ENCODE assay signal across 7 cellular contexts in genomic region chr2:6917761-6918421, GRCh38. TPM values are rescaled to one million over a fixed set of nuclear protein-coding genes. Genes with fewer than 3 reads are reported as not detected.
DNase-seq lines count a peak whose midpoint lies in the region; ATAC-seq and TF ChIP-seq lines count a peak whose summit lies in the region.

No MANE protein-coding gene starts in this region.

- H3K36me3 ChIP-seq in parathyroid adenoma (ENCODE audit: control insufficient read depth, insufficient read depth, low read length), result no peaks in the 10 kb centered on the region

- H3K4me1 ChIP-seq in parathyroid adenoma, result peaks cover 40% of the 10 kb centered on the region

- no peak for DNase-seq in T-helper 2 cell treated with Interferon-gamma antibody and Interleukin-4, amounts not matched to agents 5 μg/mL and 100 μg/mL, for 36 hours (ENCODE audit: low spot score)
- DNase-seq in fibroblast of the aortic adventitia (ENCODE audit: low read depth) (no peak), UCSD-AML1 (lab: John Stamatoyannopoulos, UW; ENCODE audit: unreplicated experiment) (no peak), NCI-H2029 (lab: John Stamatoyannopoulos, UW) (no peak)

- H3K9ac ChIP-seq in parathyroid adenoma, result peak overlapping the region; percentile 31

- H3K79me2 ChIP-seq in parathyroid adenoma, result peaks cover 28% of the 10 kb centered on the region

- no peaks in the 10 kb centered on the region for H3K27me3 ChIP-seq in parathyroid adenoma (ENCODE audit: control insufficient read depth, insufficient read depth, low read length)

- H3K4me3 ChIP-seq in fibroblast of the aortic adventitia (ENCODE audit: low read depth, low read length), result peak overlapping the region; percentile 67
- H3K4me3 ChIP-seq in parathyroid adenoma (ENCODE audit: low read depth, low read length), result peak overlapping the region; percentile 68

- peaks cover 6% of the 10 kb centered on the region for H3K9me3 Mint-ChIP-seq in T-helper 2 cell treated with Interferon-gamma antibody and Interleukin-4, amounts not matched to agents 5 μg/mL and 100 μg/mL, for 36 hours

- peak overlapping the region; percentile 67 for H2AFZ ChIP-seq in parathyroid adenoma

- peaks cover 55% of the 10 kb centered on the region for H3K4me1 Mint-ChIP-seq in T-helper 2 cell treated with Interferon-gamma antibody and Interleukin-4, amounts not matched to agents 5 μg/mL and 100 μg/mL, for 36 hours (ENCODE audit: low read depth)

- H3K27me3 Mint-ChIP-seq in T-helper 2 cell treated with Interferon-gamma antibody and Interleukin-4, amounts not matched to agents 5 μg/mL and 100 μg/mL, for 36 hours (ENCODE audit: low read depth), result peaks cover 2% of the 10 kb centered on the region

- peak overlapping the region; percentile 79 for H3K4me2 ChIP-seq in parathyroid adenoma (ENCODE audit: low read length)

- no peaks in the 10 kb centered on the region for H3K9me3 ChIP-seq in parathyroid adenoma (ENCODE audit: control insufficient read depth, low read length)

- peak overlapping the region; percentile 84 for H3K4me3 Mint-ChIP-seq in T-helper 2 cell treated with Interferon-gamma antibody and Interleukin-4, amounts not matched to agents 5 μg/mL and 100 μg/mL, for 36 hours

- no peak overlapping the region for H3K27ac ChIP-seq in parathyroid adenoma

- TF ChIP-seq CTCF in fibroblast of the aortic adventitia (IDR thresholded peaks at IDR 0.05; ENCODE audit: insufficient read depth, low read length) (no peak), parathyroid adenoma (IDR thresholded peaks at IDR 0.05) (no peak)

- ATAC-seq in GM18868 (IDR thresholded peaks at IDR 0.05; ENCODE audit: unreplicated experiment) (peak; percentile 29), HG02623 (IDR thresholded peaks at IDR 0.05; ENCODE audit: unreplicated experiment) (peak; percentile 26)

- peak overlapping the region; percentile 45 for H3K27ac Mint-ChIP-seq in T-helper 2 cell treated with Interferon-gamma antibody and Interleukin-4, amounts not matched to agents 5 μg/mL and 100 μg/mL, for 36 hours

- peaks cover 45% of the 10 kb centered on the region for H3K36me3 Mint-ChIP-seq in T-helper 2 cell treated with Interferon-gamma antibody and Interleukin-4, amounts not matched to agents 5 μg/mL and 100 μg/mL, for 36 hours (ENCODE audit: low read depth)

RNA-seq across cellular contexts. Expression of gene RNF144A, which starts 0.7 kb away (rescaled TPM):
- total RNA-seq in fibroblast of the aortic adventitia (ENCODE audit: low replicate concordance), result 5.8 and 10.8 TPM in 2 replicates

RNA-seq across cellular contexts. Expression of gene RSAD2, which starts 40.3 kb away (rescaled TPM):
- 0.63 and 4.0 TPM in 2 replicates for total RNA-seq in fibroblast of the aortic adventitia (ENCODE audit: low replicate concordance)

RNA-seq across cellular contexts. Expression of gene CMPK2, which starts 52.2 kb away (rescaled TPM):
- total RNA-seq in fibroblast of the aortic adventitia (ENCODE audit: low replicate concordance), result 1.9 and 11.0 TPM in 2 replicates
